30 cellular contexts compared by ENCODE assay signal in the genomic region with DNA sequence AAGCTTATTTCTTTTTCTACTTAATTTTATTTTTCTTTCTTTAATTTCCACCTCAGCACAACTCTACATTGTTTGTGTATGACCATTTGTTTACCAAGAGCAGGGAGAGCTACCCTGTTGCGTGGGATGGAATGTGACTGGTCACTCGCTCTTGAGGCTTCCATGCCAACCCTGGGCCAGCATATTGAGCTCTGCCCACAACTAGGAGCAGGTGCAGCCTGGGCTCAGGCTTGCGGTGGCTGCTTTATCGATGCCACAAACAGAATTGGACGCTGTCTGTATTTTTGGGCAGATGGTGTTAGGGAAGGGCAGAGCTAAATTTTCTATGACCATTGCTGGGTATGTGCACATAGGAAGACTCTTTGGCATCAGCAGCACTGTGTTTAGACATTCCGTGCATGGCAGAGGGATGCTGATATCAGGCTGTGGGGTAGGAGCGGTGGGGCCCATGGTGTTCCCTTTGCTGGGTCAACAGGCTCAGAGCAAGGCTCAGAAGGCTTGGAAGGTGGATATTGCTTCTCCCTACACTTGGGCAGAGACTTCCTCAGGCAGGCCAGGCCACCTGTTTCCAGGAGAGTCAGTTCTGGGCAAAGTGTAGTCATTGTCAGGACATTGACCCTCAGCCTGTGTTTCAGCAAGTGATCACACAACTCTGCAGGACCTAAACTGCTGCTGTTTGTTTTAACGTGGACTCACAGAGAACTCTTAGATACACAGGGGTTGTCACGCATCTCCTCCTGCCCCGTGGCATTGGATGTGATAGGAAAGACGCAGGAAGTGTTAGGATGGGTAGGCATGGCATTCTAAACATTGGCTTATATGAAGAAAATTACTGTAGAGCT.
"Had no signal": no experiment of that assay in that cellular context is flagged by ENCODE, and none has a peak within 500 bp of the region (broad histone marks: within the 10 kb centered on the region; RNA-seq: fewer than 3 reads in every experiment).

No MANE protein-coding gene starts in this region.

- FAIRE-seq: endothelial cell of umbilical vein, TTC549 had no signal

- H3K27ac Mint-ChIP-seq: activated naive CD8-positive, alpha-beta T cell; effector memory CD8-positive, alpha-beta T cell; mesothelial cell of epicardium; stimulated activated memory B cell treated with anti-CD40 and anti-IgM and Interleukin-4, amounts not matched to agents 10 μg/mL and 1 μg/mL and 100 μg/mL, for 72 hours had no signal

- H2AFZ ChIP-seq: parathyroid adenoma had no signal

- H3K4me1 ChIP-seq: tibial artery, upper lobe of right lung had no signal

- H3K27me3 ChIP-seq: cardiac muscle cell, stomach, tibial artery, upper lobe of right lung had no signal

- H3K79me2 ChIP-seq: parathyroid adenoma had no signal

- H3K27ac ChIP-seq: cardiac muscle cell, parathyroid adenoma, stomach, tibial artery, upper lobe of right lung, VCaP had no signal

- ATAC-seq: effector memory CD8-positive, alpha-beta T cell; naive thymus-derived CD8-positive, alpha-beta T cell; sciatic nerve; stimulated activated memory B cell treated with anti-CD40 and anti-IgM and Interleukin-4, amounts not matched to agents 10 μg/mL and 1 μg/mL and 100 μg/mL, for 72 hours; upper lobe of right lung had no signal

- H3K9ac ChIP-seq: parathyroid adenoma had no signal

- H3K27me3 Mint-ChIP-seq: activated naive CD8-positive, alpha-beta T cell; effector memory CD8-positive, alpha-beta T cell; naive thymus-derived CD8-positive, alpha-beta T cell; stimulated activated memory B cell treated with anti-CD40 and anti-IgM and Interleukin-4, amounts not matched to agents 10 μg/mL and 1 μg/mL and 100 μg/mL, for 72 hours had no signal

- DNase-seq: activated CD4-positive, alpha-beta T cell treated with anti-CD3 and anti-CD28 coated beads for 4 hours; activated CD4-positive, alpha-beta T cell treated with anti-CD3 and anti-CD28 coated beads, Interleukin-2, amount 50 U/mL, for 4 hours; activated effector memory CD4-positive, alpha-beta T cell treated with Interleukin-2 at 50 U/mL for 16 hours; activated naive CD4-positive, alpha-beta T cell treated with Interleukin-2 at 50 U/mL for 16 hours; activated T-cell treated with anti-CD3 and anti-CD28 coated beads for 4 hours; anterior cingulate cortex; cortex of kidney; effector memory CD8-positive, alpha-beta T cell; kidney glomerular epithelial cell; naive thymus-derived CD8-positive, alpha-beta T cell; nucleus accumbens; stimulated activated CD4-positive, alpha-beta T cell treated with anti-CD3 and anti-CD28 coated beads, Interleukin-1b, Interleukin-23, amount 100 ng/mL, for 48 hours; stimulated activated CD4-positive, alpha-beta T cell treated with anti-CD3 and anti-CD28 coated beads, Interleukin-4, amount 100 ng/mL, for 4 hours; stimulated activated CD8-positive, alpha-beta memory T cell treated with anti-CD3 and anti-CD28 coated beads, Interleukin-4, amount 100 ng/mL, for 48 hours; stomach; T-helper 9 cell; tibial artery; upper lobe of right lung had no signal

- H3K4me3 ChIP-seq: cardiac muscle cell, smooth muscle cell, stomach, tibial artery, upper lobe of right lung had no signal

- H3K4me2 ChIP-seq: smooth muscle cell had no signal

- H3K36me3 ChIP-seq: cardiac muscle cell, upper lobe of right lung had no signal

- H3K4me3 Mint-ChIP-seq: mesothelial cell of epicardium; neural crest cell; stimulated activated memory B cell treated with anti-CD40 and anti-IgM and Interleukin-4, amounts not matched to agents 10 μg/mL and 1 μg/mL and 100 μg/mL, for 72 hours; T-helper 1 cell treated with Interleukin-12 subunit alpha and Interleukin-12 subunit beta and Interleukin-4 antibody, amounts not matched to agents 30 μg/mL and 1 μg/mL, for 36 hours had no signal
